ENCODE assay signal across 1 cellular context in the genomic region with DNA sequence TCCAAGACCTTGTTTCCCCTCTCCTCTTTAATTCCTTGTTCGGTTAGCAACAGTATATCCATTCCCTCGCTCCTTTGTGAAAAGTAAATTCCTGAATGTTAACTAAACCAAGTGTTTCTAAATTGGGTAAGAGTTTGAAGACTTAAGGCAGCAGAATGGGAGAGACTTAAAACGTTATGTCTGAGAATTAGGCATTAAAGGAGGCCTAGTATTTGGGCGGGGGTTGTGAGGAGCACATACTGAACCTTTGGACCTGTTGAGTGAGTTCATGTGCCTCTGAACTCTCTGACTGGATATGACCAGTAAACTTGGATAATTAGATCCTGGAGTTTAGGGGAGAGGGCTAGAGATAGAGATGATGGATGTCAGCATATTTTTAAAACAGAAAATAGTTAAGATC.
TF ChIP-seq lines count a peak whose summit lies in the region.

No MANE protein-coding gene starts in this region.

TF ChIP-seq in H1, 55 proteins besides CTCF, POLR2A, EP300 and RAD21:
- TF ChIP-seq TCF12 (IDR thresholded peaks at IDR 0.05; ENCODE audit: low read depth, low read length) (no peak), JUN (IDR thresholded peaks at IDR 0.05; ENCODE audit: low read depth, low read length) (no peak), RFX5 (IDR thresholded peaks at IDR 0.05; ENCODE audit: borderline replicate concordance, low read depth, low read length) (no peak), POU5F1 (IDR thresholded peaks at IDR 0.05; ENCODE audit: low read depth, low read length) (no peak), ATF2 (IDR thresholded peaks at IDR 0.05; ENCODE audit: low read length) (no peak), SUZ12 (IDR thresholded peaks at IDR 0.05; ENCODE audit: low read length) (no peak), SIRT6 (IDR thresholded peaks at IDR 0.05; ENCODE audit: low read length) (no peak), CEBPB (IDR thresholded peaks at IDR 0.05; ENCODE audit: low read depth, low read length) (no peak), CREB1 (IDR thresholded peaks at IDR 0.05) (no peak), TAF7 (optimal IDR thresholded peaks at IDR 0.05; ENCODE audit: borderline replicate concordance, low read depth, low read length) (no peak), CHD2 (IDR thresholded peaks at IDR 0.05; ENCODE audit: low read length) (no peak)
TF ChIP-seq in H1: peak in this region for 0.
